ENCODE assay signal across 7 cellular contexts in the genomic region with DNA sequence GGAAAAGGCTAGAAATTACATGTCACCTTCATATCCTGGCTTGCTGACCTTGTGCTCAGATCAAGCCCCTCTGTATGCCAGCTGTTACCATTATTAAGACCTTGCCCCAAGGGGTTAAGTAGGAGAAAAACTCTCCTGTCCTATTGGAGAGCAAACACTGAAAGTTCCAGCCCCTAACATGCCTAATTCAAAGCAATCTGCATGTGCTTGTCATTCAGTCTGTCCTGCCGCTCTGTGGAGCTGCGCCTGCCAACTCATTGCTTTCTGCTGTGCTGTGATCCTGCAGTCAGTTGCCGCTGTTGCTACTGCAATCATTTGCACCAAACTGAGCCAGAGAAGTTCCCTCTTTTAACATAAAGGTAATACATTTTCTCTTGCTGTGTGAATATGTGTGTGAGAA.
DNase-seq lines count a peak whose midpoint lies in the region; ATAC-seq and TF ChIP-seq lines count a peak whose summit lies in the region.

No MANE protein-coding gene starts in this region.

- H3K27ac ChIP-seq in liver (ENCODE audit: low read depth in 1 of 2, low read length in 2 of 2), result peak overlapping the region; percentile 41 to 63
- H3K27ac ChIP-seq in upper lobe of right lung, result peak overlapping the region; percentile 44
- no peak overlapping the region for H3K27ac ChIP-seq in trophoblast cell (ENCODE audit: low read depth, low read length)

- H4K8ac ChIP-seq in trophoblast cell (ENCODE audit: low read depth, low read length), result no peak overlapping the region

- H2AFZ ChIP-seq in trophoblast cell (ENCODE audit: insufficient read depth, low read length, poor library complexity), result no peak overlapping the region

- H3K27me3 ChIP-seq in endocrine pancreas (ENCODE audit: control insufficient read depth, insufficient read depth, low read length), result no peaks in the 10 kb centered on the region
- no peaks in the 10 kb centered on the region for H3K27me3 ChIP-seq in liver (ENCODE audit: control insufficient read depth in 4 of 4, insufficient read depth in 4 of 4, low read length in 3 of 4)
- no peaks in the 10 kb centered on the region for H3K27me3 ChIP-seq in upper lobe of right lung
- no peaks in the 10 kb centered on the region for H3K27me3 ChIP-seq in trophoblast cell (ENCODE audit: insufficient read depth, low read length)

- no peak overlapping the region for H3K23ac ChIP-seq in trophoblast cell (ENCODE audit: low read length)

- no peak overlapping the region for H3K14ac ChIP-seq in trophoblast cell (ENCODE audit: low read length)

- no peak overlapping the region for H3K4me3 Mint-ChIP-seq in activated T-cell treated with anti-CD3 and anti-CD28 coated beads, Interleukin-2, amount 50 U/mL, for 72 hours

- H2BK12ac ChIP-seq in trophoblast cell (ENCODE audit: low read length), result no peak overlapping the region

- H2BK120ac ChIP-seq in trophoblast cell (ENCODE audit: insufficient read depth, low read length, poor library complexity), result no peak overlapping the region

- H2BK5ac ChIP-seq in trophoblast cell (ENCODE audit: low read depth, low read length, poor library complexity), result no peak overlapping the region

- ATAC-seq in upper lobe of right lung, result peak; percentile 96
- no peak for ATAC-seq in activated T-cell treated with anti-CD3 and anti-CD28 coated beads, Interleukin-2, amount 50 U/mL, for 72 hours (replicated peaks in 1 of 2)

- H3K79me2 ChIP-seq in trophoblast cell (ENCODE audit: control insufficient read depth, insufficient read depth, low read length, poor library complexity), result no peaks in the 10 kb centered on the region

- no peak overlapping the region for H3K9ac ChIP-seq in endocrine pancreas (ENCODE audit: control insufficient read depth, insufficient read depth, low read length)
- peak overlapping the region in 1 of 2 donors; percentile 96 for H3K9ac ChIP-seq in liver (ENCODE audit: low read depth in 1 of 2, low read length in 2 of 2)
- no peak overlapping the region for H3K9ac ChIP-seq in trophoblast cell (ENCODE audit: low read length)

- no peak overlapping the region for H3K27ac Mint-ChIP-seq in activated T-cell treated with anti-CD3 and anti-CD28 coated beads, Interleukin-2, amount 50 U/mL, for 72 hours

- H3K9me3 Mint-ChIP-seq in activated T-cell treated with anti-CD3 and anti-CD28 coated beads, Interleukin-2, amount 50 U/mL, for 72 hours, result no peaks in the 10 kb centered on the region

- no peaks in the 10 kb centered on the region for H3K79me1 ChIP-seq in trophoblast cell (ENCODE audit: low read length)

- H3K18ac ChIP-seq in trophoblast cell (ENCODE audit: low read length), result no peak overlapping the region

- no peaks in the 10 kb centered on the region for H3K4me1 Mint-ChIP-seq in activated T-cell treated with anti-CD3 and anti-CD28 coated beads, Interleukin-2, amount 50 U/mL, for 72 hours (ENCODE audit: low read depth)

- H4K12ac ChIP-seq in trophoblast cell (ENCODE audit: low read depth, low read length), result no peak overlapping the region

- no peak overlapping the region for H2AK5ac ChIP-seq in trophoblast cell (ENCODE audit: low read length)

- intact Hi-C loops in upper lobe of right lung (cut with DNase I), result no loop called here

- no peak overlapping the region for H3K4ac ChIP-seq in trophoblast cell (ENCODE audit: low read depth, low read length)

- H3K4me2 ChIP-seq in trophoblast cell (ENCODE audit: low read length), result no peak overlapping the region

- H3K4me3 ChIP-seq in endocrine pancreas (ENCODE audit: control insufficient read depth, insufficient read depth, low read length) (peak overlapping the region; percentile 48), liver (ENCODE audit: low read depth in 1 of 3, low read length in 3 of 3) (peak overlapping the region; percentile 27 to 48 (median 29)), upper lobe of right lung (peak overlapping the region; percentile 55), trophoblast cell (ENCODE audit: low read depth, low read length) (no peak overlapping the region)

- H3K27me3 Mint-ChIP-seq in activated T-cell treated with anti-CD3 and anti-CD28 coated beads, Interleukin-2, amount 50 U/mL, for 72 hours (ENCODE audit: low read depth), result no peaks in the 10 kb centered on the region

- no peak for TF ChIP-seq CTCF in liver (IDR thresholded peaks at IDR 0.05; ENCODE audit: low read depth, low read length, missing input control)
- no peak for TF ChIP-seq CTCF in upper lobe of right lung (IDR thresholded peaks at IDR 0.05)

- H3K36me3 ChIP-seq in endocrine pancreas (ENCODE audit: control insufficient read depth, insufficient read depth, low read length), result no peaks in the 10 kb centered on the region
- H3K36me3 ChIP-seq in liver (ENCODE audit: control insufficient read depth in 4 of 4, insufficient read depth in 3 of 4, low read depth in 1 of 4, low read length in 3 of 4), result no peaks in the 10 kb centered on the region
- no peaks in the 10 kb centered on the region for H3K36me3 ChIP-seq in upper lobe of right lung
- H3K36me3 ChIP-seq in trophoblast cell (ENCODE audit: control insufficient read depth in 1 of 2, insufficient read depth in 2 of 2, low read length in 2 of 2), result no peaks in the 10 kb centered on the region

- H3K36me3 Mint-ChIP-seq in activated T-cell treated with anti-CD3 and anti-CD28 coated beads, Interleukin-2, amount 50 U/mL, for 72 hours (ENCODE audit: insufficient read depth in 2 of 2), result no peaks in the 10 kb centered on the region

- 23% methylated on average over 3 of the region's 3 CpGs for WGBS in liver
- no CpG with 5 or more reads among the region's 3 CpGs for WGBS in trophoblast cell (ENCODE audit: extremely low coverage, insufficient coverage, insufficient read length)

- H3K9me3 ChIP-seq in endocrine pancreas (ENCODE audit: control insufficient read depth, low read length) (no peaks in the 10 kb centered on the region), liver (ENCODE audit: control insufficient read depth in 4 of 4, low read length in 3 of 4) (no peaks in the 10 kb centered on the region), upper lobe of right lung (no peaks in the 10 kb centered on the region), trophoblast cell (ENCODE audit: insufficient read depth, low read depth, low read length) (no peaks in the 10 kb centered on the region)

- TF ChIP-seq RAD21 in liver (IDR thresholded peaks at IDR 0.05), result peak; percentile 71 to 76

- DNase-seq in NCI-H2227 treated with DMSO at 0.1 percent for 48 hours (lab: John Stamatoyannopoulos, UW), result peak; percentile 20
- peak; percentile 69 for DNase-seq in upper lobe of right lung
- DNase-seq in activated T-cell treated with anti-CD3 and anti-CD28 coated beads, Interleukin-2, amount 50 U/mL, for 72 hours, result no peak
- no peak for DNase-seq in trophoblast cell
- DNase-seq in stimulated activated naive CD4-positive, alpha-beta T cell treated with Interleukin-2 at 50 U/mL for 16 hours (lab: John Stamatoyannopoulos, UW), result no peak

- peaks cover 8% of the 10 kb centered on the region for H3K4me1 ChIP-seq in endocrine pancreas (ENCODE audit: control insufficient read depth, insufficient read depth, low read length)
- peaks cover 0 to 13% (median 5%) of the 10 kb centered on the region in 4 donors for H3K4me1 ChIP-seq in liver (ENCODE audit: control insufficient read depth in 4 of 4, insufficient read depth in 4 of 4, low read length in 3 of 4)
- H3K4me1 ChIP-seq in upper lobe of right lung, result peaks cover 5% of the 10 kb centered on the region
- peaks cover 0 to 2% of the 10 kb centered on the region in 2 experiments for H3K4me1 ChIP-seq in trophoblast cell (ENCODE audit: control insufficient read depth in 1 of 2, insufficient read depth in 2 of 2, low read length in 2 of 2)

- no peak overlapping the region for H4K91ac ChIP-seq in trophoblast cell (ENCODE audit: low read depth, low read length)

TF ChIP-seq in liver, 16 proteins besides CTCF, POLR2A, EP300 and RAD21 (continues in another document):
- TF ChIP-seq, protein P1, sequence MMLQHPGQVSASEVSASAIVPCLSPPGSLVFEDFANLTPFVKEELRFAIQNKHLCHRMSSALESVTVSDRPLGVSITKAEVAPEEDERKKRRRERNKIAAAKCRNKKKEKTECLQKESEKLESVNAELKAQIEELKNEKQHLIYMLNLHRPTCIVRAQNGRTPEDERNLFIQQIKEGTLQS (IDR thresholded peaks at IDR 0.05), result no peak
- TF ChIP-seq HNF4A (conservative IDR thresholded peaks at IDR 0.05) (peak; percentile 45 to 69), FOXA2 (IDR thresholded peaks at IDR 0.05) (no peak), FOXA1 (IDR thresholded peaks at IDR 0.05) (no peak), HNF4G (IDR thresholded peaks at IDR 0.05) (peak; percentile 11), SP1 (IDR thresholded peaks at IDR 0.05) (peak; percentile 74), EGR1 (IDR thresholded peaks at IDR 0.05; ENCODE audit: low read depth in 2 of 2) (no peak), YY1 (IDR thresholded peaks at IDR 0.05) (peak; percentile 85), RXRA (IDR thresholded peaks at IDR 0.05) (peak; percentile 59 to 65)
- TF ChIP-seq, protein P2, sequence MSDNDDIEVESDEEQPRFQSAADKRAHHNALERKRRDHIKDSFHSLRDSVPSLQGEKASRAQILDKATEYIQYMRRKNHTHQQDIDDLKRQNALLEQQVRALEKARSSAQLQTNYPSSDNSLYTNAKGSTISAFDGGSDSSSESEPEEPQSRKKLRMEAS (IDR thresholded peaks at IDR 0.05), result peak; percentile 89
- TF ChIP-seq, protein P3, sequence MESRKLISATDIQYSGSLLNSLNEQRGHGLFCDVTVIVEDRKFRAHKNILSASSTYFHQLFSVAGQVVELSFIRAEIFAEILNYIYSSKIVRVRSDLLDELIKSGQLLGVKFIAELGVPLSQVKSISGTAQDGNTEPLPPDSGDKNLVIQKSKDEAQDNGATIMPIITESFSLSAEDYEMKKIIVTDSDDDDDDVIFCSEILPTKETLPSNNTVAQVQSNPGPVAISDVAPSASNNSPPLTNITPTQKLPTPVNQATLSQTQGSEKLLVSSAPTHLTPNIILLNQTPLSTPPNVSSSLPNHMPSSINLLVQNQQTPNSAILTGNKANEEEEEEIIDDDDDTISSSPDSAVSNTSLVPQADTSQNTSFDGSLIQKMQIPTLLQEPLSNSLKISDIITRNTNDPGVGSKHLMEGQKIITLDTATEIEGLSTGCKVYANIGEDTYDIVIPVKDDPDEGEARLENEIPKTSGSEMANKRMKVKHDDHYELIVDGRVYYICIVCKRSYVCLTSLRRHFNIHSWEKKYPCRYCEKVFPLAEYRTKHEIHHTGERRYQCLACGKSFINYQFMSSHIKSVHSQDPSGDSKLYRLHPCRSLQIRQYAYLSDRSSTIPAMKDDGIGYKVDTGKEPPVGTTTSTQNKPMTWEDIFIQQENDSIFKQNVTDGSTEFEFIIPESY (IDR thresholded peaks at IDR 0.05), result peak; percentile 28

Comparison
In these comparisons a context has a peak if more than half of its experiments do, and no peak if none do; other contexts are left out.
1. DNase-seq: peak in NCI-H2227 treated with DMSO at 0.1 percent for 48 hours (single experiment) and upper lobe of right lung (single experiment); none in activated T-cell treated with anti-CD3 and anti-CD28 coated beads, Interleukin-2, amount 50 U/mL, for 72 hours (0 of 2), trophoblast cell (0 of 2) and stimulated activated naive CD4-positive, alpha-beta T cell treated with Interleukin-2 at 50 U/mL for 16 hours (single experiment).